ENCODE assay signal across 17 cellular contexts in genomic region chr10:129546106-129546505, GRCh38.
"Had no signal": no experiment of that assay in that cellular context is flagged by ENCODE, and none has a peak within 500 bp of the region (broad histone marks: within the 10 kb centered on the region; RNA-seq: fewer than 3 reads in every experiment).

No MANE protein-coding gene starts in this region.

- H3K4me1 ChIP-seq: foreskin keratinocyte had no signal

- H3K27ac ChIP-seq: coronary artery, foreskin keratinocyte, hepatocyte, ovary, right atrium auricular region, tibial artery had no signal

- H3K9me3 ChIP-seq: ovary, right atrium auricular region, tibial artery had no signal

- ATAC-seq: left colon had no signal

- H3K4me2 ChIP-seq: hepatocyte had no signal

- H3K4me3 ChIP-seq: coronary artery, hepatocyte, lung, ovary, right atrium auricular region, tibial artery had no signal

- H3K36me3 ChIP-seq: ovary, right atrium auricular region, tibial artery had no signal

- H3K27me3 ChIP-seq: foreskin keratinocyte, hepatocyte, ovary, right atrium auricular region, tibial artery had no signal

- H3K4me3 Mint-ChIP-seq: endodermal cell, naive B cell had no signal

- H3K27ac Mint-ChIP-seq: endodermal cell had no signal

- DNase-seq: effector CD4-positive, alpha-beta T cell; endodermal cell; erythroblast; foreskin keratinocyte; left colon; left ventricle myocardium superior; mesenchymal stem cell; naive B cell; ovary; small intestine; stimulated activated CD4-positive, alpha-beta T cell treated with anti-CD3 and anti-CD28 coated beads, Interleukin-12 subunit alpha, Interleukin-12 subunit beta, amount 100 ng/mL, for 4 hours; stimulated activated naive CD4-positive, alpha-beta T cell treated with Interleukin-2 at 50 U/mL for 16 hours; tibial artery had no signal

- H3K9me3 Mint-ChIP-seq: endodermal cell, naive B cell had no signal

- H3K27me3 Mint-ChIP-seq: naive B cell had no signal
